Comparison of ENCODE assay signal across 28 cellular contexts in genomic region chr4:178320003-178320402, GRCh38.
"Had no signal": no experiment of that assay in that cellular context is flagged by ENCODE, and none has a peak within 500 bp of the region (broad histone marks: within the 10 kb centered on the region; RNA-seq: fewer than 3 reads in every experiment).

No MANE protein-coding gene starts in this region.

- H3K27ac ChIP-seq: colonic mucosa, coronary artery, dorsolateral prefrontal cortex, epithelial cell of prostate, esophagus muscularis mucosa, esophagus squamous epithelium, foreskin keratinocyte, gastrocnemius medialis, gastroesophageal sphincter, heart left ventricle, heart right ventricle had no signal

- FAIRE-seq: colon, endometrium, endothelial cell of umbilical vein, frontal cortex had no signal

- H3K27me3 ChIP-seq: colonic mucosa, dorsolateral prefrontal cortex, esophagus muscularis mucosa, esophagus squamous epithelium, foreskin keratinocyte, gastrocnemius medialis, gastroesophageal sphincter, heart left ventricle, heart right ventricle had no signal

- ATAC-seq: effector memory CD8-positive, alpha-beta T cell; esophagus mucosa; foreskin keratinocyte; gastrocnemius medialis; gastroesophageal sphincter; heart left ventricle; heart right ventricle had no signal

- H3K36me3 ChIP-seq: colonic mucosa, esophagus muscularis mucosa, esophagus squamous epithelium, gastrocnemius medialis, gastroesophageal sphincter, heart left ventricle, heart right ventricle had no signal

- DNase-seq: colonic mucosa; cortex of kidney; dermis blood vessel endothelial cell; dorsolateral prefrontal cortex; effector CD4-positive, alpha-beta T cell; effector CD8-positive, alpha-beta T cell; effector memory CD4-positive, alpha-beta T cell; effector memory CD8-positive, alpha-beta T cell; endodermal cell; erythroblast; esophagus squamous epithelium; foreskin fibroblast; foreskin keratinocyte; foreskin melanocyte; gastrocnemius medialis; glutamatergic neuron; head of caudate nucleus; heart left ventricle; heart right ventricle had no signal

- H3K9me3 ChIP-seq: colonic mucosa, gastrocnemius medialis had no signal

- H3K4me3 ChIP-seq: colonic mucosa, coronary artery, dorsolateral prefrontal cortex, esophagus muscularis mucosa, esophagus squamous epithelium, gastrocnemius medialis, gastroesophageal sphincter, heart left ventricle, heart right ventricle had no signal

- H3K4me1 ChIP-seq: colonic mucosa, esophagus muscularis mucosa, esophagus squamous epithelium, foreskin keratinocyte, gastrocnemius medialis, gastroesophageal sphincter, heart left ventricle, heart right ventricle had no signal
